ENCODE assay signal across 8 cellular contexts in the genomic region with DNA sequence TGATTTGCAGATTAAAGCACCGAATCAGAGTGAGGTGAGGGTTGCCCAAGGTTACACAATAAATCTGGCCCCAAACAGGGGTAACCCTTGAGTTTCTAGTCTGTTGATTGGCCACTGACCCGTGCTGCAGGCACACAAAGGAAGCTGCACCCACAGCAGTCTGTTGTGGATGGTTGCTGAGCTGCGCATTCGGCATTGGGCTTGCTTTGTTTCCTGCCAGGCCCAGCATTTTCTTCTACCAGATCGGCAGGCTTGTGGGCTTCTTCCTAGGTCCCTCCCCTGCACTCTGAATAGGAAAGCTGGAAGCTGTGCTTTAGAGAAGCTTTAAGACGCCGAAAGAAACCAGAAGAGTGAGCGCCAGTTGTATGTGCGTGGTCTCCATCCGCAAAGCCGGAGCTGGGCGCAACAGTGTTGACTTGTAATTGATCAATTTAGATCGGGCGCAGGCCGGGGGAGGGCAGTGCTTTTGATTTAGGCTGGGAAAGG. TPM values are rescaled to one million over a fixed set of nuclear protein-coding genes. Genes with fewer than 3 reads are reported as not detected.
DNase-seq lines count a peak whose midpoint lies in the region; ATAC-seq, FAIRE-seq and TF ChIP-seq lines count a peak whose summit lies in the region.

No MANE protein-coding gene starts in this region.

- intact Hi-C loops in head of caudate nucleus (cut with DNase I) (no loop called here), pancreas (cut with DNase I) (no loop called here), Caco-2 (cut with micrococcal nuclease; ENCODE audit: unreplicated experiment) (no loop called here)
- intact Hi-C loops in activated T-helper 2 cell treated with anti-CD3 and anti-CD28 coated beads, Interferon-gamma antibody, Interleukin-2, Interleukin-4, amounts not matched to agents 10 μg/mL and 5 μg/mL and 100 μg/mL, durations not matched to agents 14 hours and 24 hours and 36 hours (cut with micrococcal nuclease) = loop anchor here (5.0 kb wide), 1 partner anchor 292 kb away; a partner anchor contains a TSS

- no peaks in the 10 kb centered on the region for H3K36me3 Mint-ChIP-seq in Caco-2 (ENCODE audit: insufficient read depth, unreplicated experiment)
- peaks cover 38% of the 10 kb centered on the region for H3K36me3 Mint-ChIP-seq in activated T-helper 2 cell treated with anti-CD3 and anti-CD28 coated beads, Interferon-gamma antibody, Interleukin-2, Interleukin-4, amounts not matched to agents 10 μg/mL and 5 μg/mL and 100 μg/mL, durations not matched to agents 14 hours and 24 hours and 36 hours (ENCODE audit: low read depth)

- H3K4me3 ChIP-seq in HUES48 (ENCODE audit: low read depth, low read length) (peak overlapping the region; percentile 40), SJCRH30 (no peak overlapping the region), pancreas (no peak overlapping the region), Caco-2 (ENCODE audit: low read depth, low read length) (no peak overlapping the region)

- no peak overlapping the region for H3K4me3 Mint-ChIP-seq in Caco-2 (ENCODE audit: unreplicated experiment)
- H3K4me3 Mint-ChIP-seq in activated T-helper 2 cell treated with anti-CD3 and anti-CD28 coated beads, Interferon-gamma antibody, Interleukin-2, Interleukin-4, amounts not matched to agents 10 μg/mL and 5 μg/mL and 100 μg/mL, durations not matched to agents 14 hours and 24 hours and 36 hours (ENCODE audit: low read depth) = no peak overlapping the region

- H3K4me1 ChIP-seq in HUES48 (ENCODE audit: control insufficient read depth, insufficient read depth, low read length) (peaks cover 57% of the 10 kb centered on the region), SJCRH30 (peaks cover 26% of the 10 kb centered on the region), pancreas (peaks cover 0 to 26% (median 15%) of the 10 kb centered on the region in 3 donors), Caco-2 (peaks cover 38% of the 10 kb centered on the region)

- POLR2A ChIA-PET in Caco-2 (lab: Charles Lee) = no interaction called here

- H3K4me1 Mint-ChIP-seq in Caco-2 (ENCODE audit: low read depth, unreplicated experiment) = peaks cover 15% of the 10 kb centered on the region
- no peaks in the 10 kb centered on the region for H3K4me1 Mint-ChIP-seq in activated T-helper 2 cell treated with anti-CD3 and anti-CD28 coated beads, Interferon-gamma antibody, Interleukin-2, Interleukin-4, amounts not matched to agents 10 μg/mL and 5 μg/mL and 100 μg/mL, durations not matched to agents 14 hours and 24 hours and 36 hours (ENCODE audit: low read depth)

- H3K9me3 ChIP-seq in HUES48 (ENCODE audit: control insufficient read depth, insufficient read depth, low read length) (no peaks in the 10 kb centered on the region), SJCRH30 (replicated peaks) (no peaks in the 10 kb centered on the region), pancreas (no peaks in the 10 kb centered on the region), Caco-2 (no peaks in the 10 kb centered on the region)

- no peaks in the 10 kb centered on the region for H3K27me3 ChIP-seq in HUES48 (ENCODE audit: control insufficient read depth, insufficient read depth, low read length)
- H3K27me3 ChIP-seq in SJCRH30 = no peaks in the 10 kb centered on the region
- no peaks in the 10 kb centered on the region for H3K27me3 ChIP-seq in pancreas
- no peaks in the 10 kb centered on the region for H3K27me3 ChIP-seq in Caco-2 (replicated peaks; ENCODE audit: control insufficient read depth, insufficient read depth, low read length)

- DNase-seq in SJCRH30 (no peak), head of caudate nucleus (peak in 29 of 42 donors; percentile 10 to 61 (median 39)), pancreas (no peak), Caco-2 (no peak), GM13976 (ENCODE audit: low spot score) (no peak), GM19238 (ENCODE audit: insufficient read length, low spot score) (no peak)
- no peak for DNase-seq in activated T-helper 2 cell treated with anti-CD3 and anti-CD28 coated beads, Interferon-gamma antibody, Interleukin-2, Interleukin-4, amounts not matched to agents 10 μg/mL and 5 μg/mL and 100 μg/mL, durations not matched to agents 14 hours and 24 hours and 36 hours (ENCODE audit: low spot score)

- BruUV-seq in Caco-2 (replicated peaks; lab: Mats Ljungman, UMichigan) = no TSS peak

- H3K9me3 Mint-ChIP-seq in Caco-2 (ENCODE audit: unreplicated experiment) = no peaks in the 10 kb centered on the region
- peaks cover 4% of the 10 kb centered on the region for H3K9me3 Mint-ChIP-seq in activated T-helper 2 cell treated with anti-CD3 and anti-CD28 coated beads, Interferon-gamma antibody, Interleukin-2, Interleukin-4, amounts not matched to agents 10 μg/mL and 5 μg/mL and 100 μg/mL, durations not matched to agents 14 hours and 24 hours and 36 hours

- CTCF ChIA-PET in Caco-2 (lab: Charles Lee) = no interaction called here

- peak overlapping the region; percentile 93 for H3K27ac ChIP-seq in HUES48 (ENCODE audit: low read depth, low read length)
- H3K27ac ChIP-seq in SJCRH30 = peak overlapping the region; percentile 53
- H3K27ac ChIP-seq in pancreas = peak overlapping the region in 2 of 4 donors; percentile 32 to 48

- H3K27ac Mint-ChIP-seq in Caco-2 (ENCODE audit: unreplicated experiment) = no peak overlapping the region
- H3K27ac Mint-ChIP-seq in activated T-helper 2 cell treated with anti-CD3 and anti-CD28 coated beads, Interferon-gamma antibody, Interleukin-2, Interleukin-4, amounts not matched to agents 10 μg/mL and 5 μg/mL and 100 μg/mL, durations not matched to agents 14 hours and 24 hours and 36 hours = no peak overlapping the region

- FAIRE-seq in pancreas (lab: Jason Lieb, UNC) = no peak

- peak; percentile 45 to 69 (median 64) for ATAC-seq in pancreas

- peaks cover under 1% of the 10 kb centered on the region; the same call in 1 of the 2 replicates for H3K36me3 ChIP-seq in HUES48 (ENCODE audit: control insufficient read depth, insufficient read depth, low read length)
- H3K36me3 ChIP-seq in SJCRH30 = peaks cover 4% of the 10 kb centered on the region; the same call in 1 of the 2 replicates
- no peaks in the 10 kb centered on the region for H3K36me3 ChIP-seq in pancreas
- H3K36me3 ChIP-seq in Caco-2 (ENCODE audit: control insufficient read depth, insufficient read depth, low read length) = no peaks in the 10 kb centered on the region; the same call in none of the 2 replicates

- TF ChIP-seq CTCF in pancreas (IDR thresholded peaks at IDR 0.05) (no peak), Caco-2 (IDR thresholded peaks at IDR 0.05; ENCODE audit: insufficient read depth in 1 of 2, low read depth in 1 of 2, low read length in 1 of 2, severe bottlenecking in 1 of 2, unreplicated experiment in 1 of 2) (no peak), GM13976 (IDR thresholded peaks at IDR 0.05; ENCODE audit: borderline replicate concordance, control extremely low read depth, extremely low read depth, insufficient read depth, missing control alignments) (no peak)

- in situ Hi-C loops in GM13976 (cut with MboI; ENCODE audit: low sequenced_read_pairs, unreplicated experiment) = no loop called here

- 64 to 65% methylated on average over 15 of the region's 15 CpGs for WGBS in pancreas, 2 donors

- peak overlapping the region; percentile 59 for H3K9ac ChIP-seq in HUES48 (ENCODE audit: low read depth, low read length)

- no peaks in the 10 kb centered on the region for H3K27me3 Mint-ChIP-seq in Caco-2 (ENCODE audit: insufficient read depth, unreplicated experiment)
- no peaks in the 10 kb centered on the region for H3K27me3 Mint-ChIP-seq in activated T-helper 2 cell treated with anti-CD3 and anti-CD28 coated beads, Interferon-gamma antibody, Interleukin-2, Interleukin-4, amounts not matched to agents 10 μg/mL and 5 μg/mL and 100 μg/mL, durations not matched to agents 14 hours and 24 hours and 36 hours (ENCODE audit: low read depth)

RNA-seq across cellular contexts. Expression of a gene that starts 12.1 kb away (rescaled TPM):
- total RNA-seq in SJCRH30 (2014; rRNA removed; shearing (Covaris generic)) = 16.5 and 19.7 TPM in 2 replicates
- total RNA-seq in pancreas = 10 to 100 TPM in 2 of 6 donors, 1 to 10 TPM in 4; 5.0 to 13.7 (median 5.6) TPM
- polyA plus RNA-seq in pancreas = 1 to 10 TPM; 3.0 to 5.2 TPM
- 9.4 and 10.9 TPM in 2 replicates for total RNA-seq in Caco-2 (2022)
- 41.0 and 41.7 TPM in 2 replicates for total RNA-seq in activated T-helper 2 cell treated with anti-CD3 and anti-CD28 coated beads, Interferon-gamma antibody, Interleukin-2, Interleukin-4, amounts not matched to agents 10 μg/mL and 5 μg/mL and 100 μg/mL, durations not matched to agents 14 hours and 24 hours and 36 hours

Comparison
In these comparisons a context has a peak if more than half of its experiments do, and no peak if none do; other contexts are left out.
1. DNase-seq: peak in head of caudate nucleus (29 of 42); none in SJCRH30 (0 of 2), pancreas (0 of 6), Caco-2 (0 of 2), GM13976 (single experiment), activated T-helper 2 cell treated with anti-CD3 and anti-CD28 coated beads, Interferon-gamma antibody, Interleukin-2, Interleukin-4, amounts not matched to agents 10 μg/mL and 5 μg/mL and 100 μg/mL, durations not matched to agents 14 hours and 24 hours and 36 hours (single experiment) and GM19238 (single experiment).